ENCODE assay signal across 11 cellular contexts in the genomic region with DNA sequence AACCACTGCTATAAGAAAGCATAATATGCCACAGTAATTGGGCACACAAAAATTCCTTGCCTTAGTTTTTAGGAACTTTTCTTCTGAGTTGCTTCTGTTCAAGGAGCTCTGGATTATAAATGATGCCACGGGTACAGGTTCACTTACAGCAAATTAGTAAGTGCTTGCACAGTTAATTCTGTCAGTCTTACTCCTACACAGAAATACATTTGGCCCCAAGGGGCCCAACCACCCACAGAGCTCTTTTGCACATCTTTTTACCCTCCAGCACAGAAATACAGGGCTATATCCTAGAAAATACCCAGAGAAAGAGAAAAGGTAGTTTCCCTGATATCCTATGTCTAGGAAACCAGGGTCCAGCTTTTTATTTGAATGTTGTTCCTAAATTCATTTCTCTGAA.
"Had no signal": no experiment of that assay in that cellular context is flagged by ENCODE, and none has a peak within 500 bp of the region (broad histone marks: within the 10 kb centered on the region; RNA-seq: fewer than 3 reads in every experiment).

No MANE protein-coding gene starts in this region.

- H3K36me3 ChIP-seq: HAP-1 had no signal

- H3K9ac ChIP-seq: GM23248 had no signal

- ATAC-seq: GM23338, HCT116 had no signal

- H3K4me3 ChIP-seq: GM23248, GM23338, HAP-1 had no signal

- FAIRE-seq: H1, H54 had no signal

- H3K9me3 Mint-ChIP-seq: GM23338, H9, HFFc6 had no signal

- H3K9me3 ChIP-seq: HAP-1 had no signal

- H3K4me2 ChIP-seq: GM23338 had no signal

- H2AFZ ChIP-seq: GM23248, GM23338 had no signal

- H3K4me3 Mint-ChIP-seq: GM23338, H9, HFFc6 had no signal

- H3K27ac ChIP-seq: GM23248 had no signal

- DNase-seq: GM23248, GOT3, H7, H9, HCEC 1CT, HFFc6 had no signal

- H3K4me1 ChIP-seq: HAP-1 had no signal

- H3K27ac Mint-ChIP-seq: GM23338, H9, HFFc6 had no signal
